Comparison of ENCODE assay signal across 9 cellular contexts in the genomic region with DNA sequence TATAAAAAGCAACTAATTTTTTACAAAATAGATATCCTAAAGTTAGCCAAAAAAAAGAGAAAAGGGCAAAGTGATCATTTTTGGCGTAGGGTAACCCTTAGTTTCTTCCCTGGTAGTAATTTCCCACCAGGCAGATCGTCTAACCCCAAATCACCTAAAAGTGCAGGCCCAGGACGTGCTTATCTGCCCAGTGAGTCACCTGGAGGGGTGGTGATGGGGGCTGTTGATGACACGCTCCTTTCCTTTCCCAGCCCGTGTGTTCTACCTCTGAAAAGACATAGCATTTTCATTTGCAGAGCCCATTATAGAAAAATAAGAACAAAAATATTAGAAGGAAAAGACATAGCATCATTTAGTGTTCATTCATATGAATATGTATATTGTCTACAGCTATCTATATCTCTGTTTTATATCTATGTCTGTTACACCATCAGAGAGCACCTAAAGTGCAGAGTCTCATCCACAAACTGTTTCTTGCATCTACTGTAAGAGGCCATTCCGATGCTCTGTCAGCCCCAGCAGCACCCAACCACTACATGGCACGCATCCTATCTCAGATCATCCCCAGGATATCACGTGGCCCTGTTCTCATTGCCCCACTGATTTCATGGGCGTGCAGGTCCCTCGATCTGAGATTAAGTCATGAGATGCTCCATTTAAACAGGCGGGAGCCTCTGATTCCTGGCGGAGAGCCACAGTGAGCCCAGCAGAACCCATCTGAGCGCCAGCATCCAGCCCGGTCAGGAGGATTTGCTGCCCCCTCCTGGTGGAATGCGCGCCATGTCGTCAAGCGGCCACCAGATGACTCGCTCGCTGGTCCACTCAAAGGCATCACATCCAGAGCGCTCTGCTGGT. TPM values are rescaled to one million over a fixed set of nuclear protein-coding genes. Genes with fewer than 3 reads are reported as not detected.
A peak's percentile ranks its signal among the peaks of the same experiment; 100 is the strongest.
DNase-seq lines count a peak whose midpoint lies in the region; ATAC-seq and TF ChIP-seq lines count a peak whose summit lies in the region.
"Had no signal": no experiment of that assay in that cellular context is flagged by ENCODE, and none has a peak within 500 bp of the region (broad histone marks: within the 10 kb centered on the region; RNA-seq: fewer than 3 reads in every experiment).

No MANE protein-coding gene starts in this region.

- POLR2A ChIA-PET in activated CD8-positive, alpha-beta T cell treated with anti-CD3 and anti-CD28 coated beads for 36 hours (lab: Charles Lee): interaction anchor here (0.6 kb wide), 1 partner anchor 31 kb away, joined by 3 read pairs; a partner anchor contains a TSS

- no peak overlapping the region for H3K27ac Mint-ChIP-seq in activated CD8-positive, alpha-beta T cell treated with anti-CD3 and anti-CD28 coated beads for 36 hours
- H3K27ac Mint-ChIP-seq: activated naive CD8-positive, alpha-beta T cell had no signal

- H3K36me3 Mint-ChIP-seq in activated CD8-positive, alpha-beta T cell treated with anti-CD3 and anti-CD28 coated beads for 36 hours (ENCODE audit: low read depth): no peaks in the 10 kb centered on the region
- H3K36me3 Mint-ChIP-seq: activated naive CD8-positive, alpha-beta T cell had no signal

- peaks cover 24% of the 10 kb centered on the region for H3K27me3 Mint-ChIP-seq in activated CD8-positive, alpha-beta T cell treated with anti-CD3 and anti-CD28 coated beads for 36 hours

- intact Hi-C loops in activated CD8-positive, alpha-beta T cell treated with anti-CD3 and anti-CD28 coated beads for 36 hours (cut with micrococcal nuclease): loop anchor here (1.0 kb wide), 1 partner anchor 63 kb away; no protein-coding TSS in a partner anchor

- peak; percentile 96 for TF ChIP-seq CTCF in activated CD8-positive, alpha-beta T cell treated with anti-CD3 and anti-CD28 coated beads for 36 hours (IDR thresholded peaks at IDR 0.05)

- DNase-seq in DMS79 (lab: John Stamatoyannopoulos, UW): peak; percentile 68
- peak; percentile 45 for DNase-seq in NCI-H82 treated with DMSO at 0.1 percent for 48 hours (lab: John Stamatoyannopoulos, UW; ENCODE audit: unreplicated experiment)
- peak; percentile 91 for DNase-seq in activated CD8-positive, alpha-beta T cell treated with anti-CD3 and anti-CD28 coated beads for 36 hours
- peak; percentile 85 for DNase-seq in effector CD4-positive, alpha-beta T cell
- DNase-seq in medulla oblongata (ENCODE audit: extremely low spot score): peak; percentile 95
- DNase-seq in stimulated activated CD8-positive, alpha-beta memory T cell treated with anti-CD3 and anti-CD28 coated beads, Interleukin-15, amount 100 ng/mL, for 1 hour (ENCODE audit: low read depth): peak; percentile 85

- no peaks in the 10 kb centered on the region for H3K9me3 Mint-ChIP-seq in activated CD8-positive, alpha-beta T cell treated with anti-CD3 and anti-CD28 coated beads for 36 hours

- CTCF ChIA-PET in activated CD8-positive, alpha-beta T cell treated with anti-CD3 and anti-CD28 coated beads for 36 hours (lab: Charles Lee): interaction anchor here (0.6 to 1.3 kb wide), 3 partner anchors 23 to 159 kb away, joined by 3 to 5 read pairs (median 3); a partner anchor contains a TSS

- peaks cover 3% of the 10 kb centered on the region for H3K4me1 Mint-ChIP-seq in activated CD8-positive, alpha-beta T cell treated with anti-CD3 and anti-CD28 coated beads for 36 hours (ENCODE audit: low read depth)

- ATAC-seq in HG03064 (IDR thresholded peaks at IDR 0.05; ENCODE audit: low read depth, unreplicated experiment) (peak; percentile 61), HG03097 (IDR thresholded peaks at IDR 0.05; ENCODE audit: low FRiP score, unreplicated experiment) (no peak)
- peak; percentile 99 for ATAC-seq in activated CD8-positive, alpha-beta T cell treated with anti-CD3 and anti-CD28 coated beads for 36 hours

- H3K4me3 Mint-ChIP-seq in activated CD8-positive, alpha-beta T cell treated with anti-CD3 and anti-CD28 coated beads for 36 hours: no peak overlapping the region
- H3K4me3 Mint-ChIP-seq: activated naive CD8-positive, alpha-beta T cell had no signal

RNA-seq across cellular contexts. Expression of a gene that starts 8.5 kb away (rescaled TPM):
- total RNA-seq in activated CD8-positive, alpha-beta T cell treated with anti-CD3 and anti-CD28 coated beads for 36 hours: not detected

RNA-seq across cellular contexts. Expression of a gene that starts 11.3 kb away (rescaled TPM):
- not detected for total RNA-seq in activated CD8-positive, alpha-beta T cell treated with anti-CD3 and anti-CD28 coated beads for 36 hours

RNA-seq across cellular contexts. Expression of a gene that starts 25.8 kb away (rescaled TPM):
- total RNA-seq in activated CD8-positive, alpha-beta T cell treated with anti-CD3 and anti-CD28 coated beads for 36 hours: not detected

RNA-seq across cellular contexts. Expression of a gene that starts 30.6 kb away (rescaled TPM):
- 1,000 to 10,000 TPM; 1,921 to 1,931 TPM for total RNA-seq in activated CD8-positive, alpha-beta T cell treated with anti-CD3 and anti-CD28 coated beads for 36 hours

RNA-seq across cellular contexts. Expression of a gene that starts 40.2 kb away (rescaled TPM):
- total RNA-seq in activated CD8-positive, alpha-beta T cell treated with anti-CD3 and anti-CD28 coated beads for 36 hours: 10 to 100 TPM; 12.5 TPM

Comparison
In these comparisons a context has a peak if more than half of its experiments do, and no peak if none do; other contexts are left out.
1. DNase-seq: peak in every context shown above with its lines; median percentile 95 in medulla oblongata; 91 in activated CD8-positive, alpha-beta T cell treated with anti-CD3 and anti-CD28 coated beads for 36 hours; 85 in effector CD4-positive, alpha-beta T cell; 85 in stimulated activated CD8-positive, alpha-beta memory T cell treated with anti-CD3 and anti-CD28 coated beads, Interleukin-15, amount 100 ng/mL, for 1 hour; 68 in DMS79; 45 in NCI-H82 treated with DMSO at 0.1 percent for 48 hours.